ENCODE assay signal across 9 cellular contexts in genomic region chr4:180057198-180057821, GRCh38.
DNase-seq lines count a peak whose midpoint lies in the region; ATAC-seq, FAIRE-seq and TF ChIP-seq lines count a peak whose summit lies in the region.
"Had no signal": no experiment of that assay in that cellular context is flagged by ENCODE, and none has a peak within 500 bp of the region (broad histone marks: within the 10 kb centered on the region; RNA-seq: fewer than 3 reads in every experiment).

No MANE protein-coding gene starts in this region.

- TF ChIP-seq CTCF in fibroblast of lung (conservative IDR thresholded peaks at IDR 0.05 in 1 of 2, IDR thresholded peaks at IDR 0.05 in 1 of 2; ENCODE audit: low read depth in 1 of 2, low read length in 2 of 2): no peak

- no peak for FAIRE-seq in small intestine (lab: Jason Lieb, UNC)

- no peak overlapping the region for H3K9ac ChIP-seq in fibroblast of lung (ENCODE audit: insufficient read depth, low read length)

- H4K20me1 ChIP-seq in fibroblast of lung (ENCODE audit: control insufficient read depth, extremely low read depth, insufficient read depth, low read length): no peaks in the 10 kb centered on the region

- no peak overlapping the region for H3K4me2 ChIP-seq in fibroblast of lung (ENCODE audit: extremely low read depth, insufficient read depth, low read length)

- ATAC-seq in GM18870 (IDR thresholded peaks at IDR 0.05; ENCODE audit: unreplicated experiment): no peak
- no peak for ATAC-seq in GM21576 (IDR thresholded peaks at IDR 0.05; ENCODE audit: unreplicated experiment)
- ATAC-seq in GM18502 (IDR thresholded peaks at IDR 0.05; ENCODE audit: poor library complexity, unreplicated experiment): no peak

- H3K4me3 ChIP-seq in fibroblast of lung (replicated peaks in 1 of 4; ENCODE audit: control extremely low read depth in 1 of 4, insufficient read depth in 1 of 4, low read depth in 3 of 4, low read length in 4 of 4): peak overlapping the region in 1 of 4 experiments; percentile 67
- no peak overlapping the region for H3K4me3 ChIP-seq in small intestine (ENCODE audit: low read depth in 1 of 2, low read length in 2 of 2)

- H3K27me3 ChIP-seq in fibroblast of lung (ENCODE audit: control insufficient read depth, insufficient read depth, low read length) (peaks cover 8% of the 10 kb centered on the region), small intestine (ENCODE audit: control insufficient read depth in 2 of 2, insufficient read depth in 2 of 2, low read length in 2 of 2) (peaks cover 7 to 12% of the 10 kb centered on the region in 2 donors)

- H3K4me1 ChIP-seq in fibroblast of lung (ENCODE audit: control insufficient read depth, extremely low read depth, insufficient read depth, low read length) (no peaks in the 10 kb centered on the region), small intestine (ENCODE audit: control insufficient read depth in 2 of 2, insufficient read depth in 1 of 2, low read depth in 1 of 2, low read length in 1 of 2) (peaks cover 0 to 6% of the 10 kb centered on the region in 2 donors)

- H3K27ac ChIP-seq in fibroblast of lung (ENCODE audit: insufficient read depth, low read length): no peak overlapping the region
- no peak overlapping the region for H3K27ac ChIP-seq in small intestine (ENCODE audit: low read depth in 1 of 2, low read length in 1 of 2)

- WGBS in small intestine, 3 donors: 3% methylated on average over 8 of the region's 8 CpGs

- no peaks in the 10 kb centered on the region for H3K36me3 ChIP-seq in fibroblast of lung (ENCODE audit: control insufficient read depth, insufficient read depth, low read length)
- no peaks in the 10 kb centered on the region for H3K36me3 ChIP-seq in small intestine (ENCODE audit: control insufficient read depth in 2 of 2, insufficient read depth in 2 of 2, low read length in 2 of 2)

- no peak overlapping the region for H2AFZ ChIP-seq in fibroblast of lung (ENCODE audit: low read length)

- no peaks in the 10 kb centered on the region for H3K79me2 ChIP-seq in fibroblast of lung (ENCODE audit: control insufficient read depth, insufficient read depth, low read length)

- H3K9me3 ChIP-seq in fibroblast of lung (ENCODE audit: control insufficient read depth, insufficient read depth, low read depth, low read length): no peaks in the 10 kb centered on the region
- H3K9me3 ChIP-seq in small intestine (ENCODE audit: control insufficient read depth, low read depth): no peaks in the 10 kb centered on the region

- DNase-seq in NCI-H524 (lab: John Stamatoyannopoulos, UW) (peak; percentile 36 to 55), NCI-H524 treated with DMSO at 0.1 percent for 48 hours (lab: John Stamatoyannopoulos, UW) (no peak), NCI-H748 treated with DMSO at 0.1 percent for 48 hours (lab: John Stamatoyannopoulos, UW) (peak; percentile 49), fibroblast of lung (ENCODE audit: low read depth in 2 of 2) (peak; percentile 1 to 15), small intestine (peak; percentile 13)
- DNase-seq: CD8-positive, alpha-beta memory T cell had no signal
